ENCODE assay signal across 8 cellular contexts in genomic region chr9:128098017-128098935, GRCh38.
DNase-seq lines count a peak whose midpoint lies in the region; ATAC-seq lines count a peak whose summit lies in the region.

No MANE protein-coding gene starts in this region.

- peak overlapping the region; percentile 82 for H3K27ac Mint-ChIP-seq in activated naive CD8-positive, alpha-beta T cell

- H3K36me3 Mint-ChIP-seq in activated naive CD8-positive, alpha-beta T cell, result peaks cover 2% of the 10 kb centered on the region

- peak overlapping the region; percentile 99 for H3K27ac ChIP-seq in subcutaneous abdominal adipose tissue (ENCODE audit: low read depth, low read length)

- H3K27me3 Mint-ChIP-seq in activated naive CD8-positive, alpha-beta T cell, result no peaks in the 10 kb centered on the region

- no peak overlapping the region for H2AFZ ChIP-seq in neuron (ENCODE audit: low read depth, low read length)

- peak overlapping the region; percentile 66 for H3K4me3 Mint-ChIP-seq in activated naive CD8-positive, alpha-beta T cell

- H3K4me1 ChIP-seq in neuron (ENCODE audit: insufficient read depth, low read length) (peaks cover 48% of the 10 kb centered on the region), subcutaneous abdominal adipose tissue (ENCODE audit: control insufficient read depth in 5 of 5, insufficient read depth in 5 of 5, low read length in 5 of 5) (peaks cover 37 to 82% (median 72%) of the 10 kb centered on the region in 5 donors)

- peaks cover 66% of the 10 kb centered on the region for H3K4me1 Mint-ChIP-seq in activated naive CD8-positive, alpha-beta T cell (ENCODE audit: low read depth)

- ATAC-seq in HG02798 (IDR thresholded peaks at IDR 0.05; ENCODE audit: poor library complexity, unreplicated experiment), result no peak

- H3K4me3 ChIP-seq in neuron (ENCODE audit: low read length), result peak overlapping the region; percentile 54
- peak overlapping the region; percentile 73 to 95 (median 90) for H3K4me3 ChIP-seq in subcutaneous abdominal adipose tissue (ENCODE audit: low read depth in 1 of 5, low read length in 5 of 5)

- no peaks in the 10 kb centered on the region for H3K9me3 ChIP-seq in neuron (ENCODE audit: low read length)
- H3K9me3 ChIP-seq in subcutaneous abdominal adipose tissue (ENCODE audit: control insufficient read depth in 5 of 5, low read length in 5 of 5), result no peaks in the 10 kb centered on the region

- H3K9me3 Mint-ChIP-seq in activated naive CD8-positive, alpha-beta T cell (ENCODE audit: low read depth), result no peaks in the 10 kb centered on the region

- H3K27me3 ChIP-seq in neuron (ENCODE audit: insufficient read depth, low read length) (no peaks in the 10 kb centered on the region), subcutaneous abdominal adipose tissue (ENCODE audit: control insufficient read depth in 5 of 5, insufficient read depth in 4 of 5, low read length in 5 of 5) (no peaks in the 10 kb centered on the region)

- peaks cover 25% of the 10 kb centered on the region for H3K36me3 ChIP-seq in neuron (ENCODE audit: insufficient read depth, low read length)
- H3K36me3 ChIP-seq in subcutaneous abdominal adipose tissue (ENCODE audit: control insufficient read depth in 5 of 5, insufficient read depth in 5 of 5, low read length in 5 of 5), result peaks cover 0 to 29% (median 20%) of the 10 kb centered on the region in 5 donors

- DNase-seq in Ammon's horn (ENCODE audit: low spot score) (peak; percentile 93), KBM-7 (peak; percentile 97), SHP77 treated with DMSO at 0.1 percent for 48 hours (lab: John Stamatoyannopoulos, UW) (peak; percentile 80), globus pallidus (ENCODE audit: low spot score) (peak; percentile 80)

- peak overlapping the region; percentile 82 to 98 (median 91) for H3K9ac ChIP-seq in subcutaneous abdominal adipose tissue (ENCODE audit: low read length in 5 of 5)

- in situ Hi-C loops in KBM-7 (cut with MboI; ENCODE audit: low pct_unique_long_range_greater_than_20kb, low sequenced_read_pairs), result no loop called here
